In genomic region chr12:109994262-109995175, GRCh38 we compare ENCODE assay signal across 1 cellular context.
TF ChIP-seq lines count a peak whose summit lies in the region.

No MANE protein-coding gene starts in this region.

TF ChIP-seq in H1, 55 proteins besides CTCF, POLR2A, EP300 and RAD21:
- TF ChIP-seq ATF2 (IDR thresholded peaks at IDR 0.05; ENCODE audit: low read length) (no peak), JUN (IDR thresholded peaks at IDR 0.05; ENCODE audit: low read depth, low read length) (no peak), CBX5 (IDR thresholded peaks at IDR 0.05; ENCODE audit: low read depth, low read length) (no peak), POLR2AphosphoS5 (IDR thresholded peaks at IDR 0.05; ENCODE audit: low read depth, low read length) (no peak), BCL11A (IDR thresholded peaks at IDR 0.05; ENCODE audit: low read depth in 2 of 2, low read length in 2 of 2) (no peak), TEAD4 (IDR thresholded peaks at IDR 0.05; ENCODE audit: low read depth, low read length) (no peak), SIX5 (IDR thresholded peaks at IDR 0.05; ENCODE audit: low read depth, low read length) (no peak), CEBPB (IDR thresholded peaks at IDR 0.05; ENCODE audit: low read depth, low read length) (no peak), KDM1A (IDR thresholded peaks at IDR 0.05; ENCODE audit: borderline replicate concordance, low read length) (no peak)
